Comparison of ENCODE assay signal across 1 cellular context in the genomic region with DNA sequence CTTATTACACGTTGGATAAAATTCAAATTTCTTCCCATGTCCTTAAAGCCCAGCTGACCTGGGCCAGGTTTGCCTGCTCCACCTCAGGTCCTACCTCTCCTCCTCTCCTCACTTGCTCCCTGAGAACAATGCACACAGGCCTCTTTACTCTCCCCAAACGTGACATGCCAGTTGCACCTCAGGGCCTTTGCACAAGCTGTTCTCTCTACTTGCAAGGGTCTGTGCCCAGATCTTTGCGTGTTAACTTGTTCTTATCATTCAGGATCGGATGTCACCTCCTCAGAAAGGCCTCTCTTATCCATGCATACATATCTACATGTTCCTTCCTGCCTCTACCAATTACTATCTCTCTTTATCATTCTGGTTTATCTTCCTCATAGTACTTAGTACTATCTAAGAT.
TF ChIP-seq lines count a peak whose summit lies in the region.

No MANE protein-coding gene starts in this region.

TF ChIP-seq in K562, 482 proteins besides CTCF, POLR2A, EP300 and RAD21:
- 0 out of 2 replicates have a peak, but pooled peaks have one; percentile 23 for TF ChIP-seq CBFA2T3 (IDR thresholded peaks at IDR 0.05)
- no peak for TF ChIP-seq PHF20 (IDR thresholded peaks at IDR 0.05; ENCODE audit: partially characterized antibody)
- TF ChIP-seq, protein P1, sequence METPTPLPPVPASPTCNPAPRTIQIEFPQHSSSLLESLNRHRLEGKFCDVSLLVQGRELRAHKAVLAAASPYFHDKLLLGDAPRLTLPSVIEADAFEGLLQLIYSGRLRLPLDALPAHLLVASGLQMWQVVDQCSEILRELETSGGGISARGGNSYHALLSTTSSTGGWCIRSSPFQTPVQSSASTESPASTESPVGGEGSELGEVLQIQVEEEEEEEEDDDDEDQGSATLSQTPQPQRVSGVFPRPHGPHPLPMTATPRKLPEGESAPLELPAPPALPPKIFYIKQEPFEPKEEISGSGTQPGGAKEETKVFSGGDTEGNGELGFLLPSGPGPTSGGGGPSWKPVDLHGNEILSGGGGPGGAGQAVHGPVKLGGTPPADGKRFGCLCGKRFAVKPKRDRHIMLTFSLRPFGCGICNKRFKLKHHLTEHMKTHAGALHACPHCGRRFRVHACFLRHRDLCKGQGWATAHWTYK (CRISPR knock-in tag; IDR thresholded peaks at IDR 0.05): no peak
- no peak for TF ChIP-seq CTBP1 (IDR thresholded peaks at IDR 0.05; ENCODE audit: borderline replicate concordance)
- TF ChIP-seq PRPF4 (IDR thresholded peaks at IDR 0.05; ENCODE audit: insufficient read depth, low read depth, low read length, poor library complexity, severe bottlenecking): no peak
- TF ChIP-seq BCOR (IDR thresholded peaks at IDR 0.05): peak; percentile 73
- TF ChIP-seq, protein P2, sequence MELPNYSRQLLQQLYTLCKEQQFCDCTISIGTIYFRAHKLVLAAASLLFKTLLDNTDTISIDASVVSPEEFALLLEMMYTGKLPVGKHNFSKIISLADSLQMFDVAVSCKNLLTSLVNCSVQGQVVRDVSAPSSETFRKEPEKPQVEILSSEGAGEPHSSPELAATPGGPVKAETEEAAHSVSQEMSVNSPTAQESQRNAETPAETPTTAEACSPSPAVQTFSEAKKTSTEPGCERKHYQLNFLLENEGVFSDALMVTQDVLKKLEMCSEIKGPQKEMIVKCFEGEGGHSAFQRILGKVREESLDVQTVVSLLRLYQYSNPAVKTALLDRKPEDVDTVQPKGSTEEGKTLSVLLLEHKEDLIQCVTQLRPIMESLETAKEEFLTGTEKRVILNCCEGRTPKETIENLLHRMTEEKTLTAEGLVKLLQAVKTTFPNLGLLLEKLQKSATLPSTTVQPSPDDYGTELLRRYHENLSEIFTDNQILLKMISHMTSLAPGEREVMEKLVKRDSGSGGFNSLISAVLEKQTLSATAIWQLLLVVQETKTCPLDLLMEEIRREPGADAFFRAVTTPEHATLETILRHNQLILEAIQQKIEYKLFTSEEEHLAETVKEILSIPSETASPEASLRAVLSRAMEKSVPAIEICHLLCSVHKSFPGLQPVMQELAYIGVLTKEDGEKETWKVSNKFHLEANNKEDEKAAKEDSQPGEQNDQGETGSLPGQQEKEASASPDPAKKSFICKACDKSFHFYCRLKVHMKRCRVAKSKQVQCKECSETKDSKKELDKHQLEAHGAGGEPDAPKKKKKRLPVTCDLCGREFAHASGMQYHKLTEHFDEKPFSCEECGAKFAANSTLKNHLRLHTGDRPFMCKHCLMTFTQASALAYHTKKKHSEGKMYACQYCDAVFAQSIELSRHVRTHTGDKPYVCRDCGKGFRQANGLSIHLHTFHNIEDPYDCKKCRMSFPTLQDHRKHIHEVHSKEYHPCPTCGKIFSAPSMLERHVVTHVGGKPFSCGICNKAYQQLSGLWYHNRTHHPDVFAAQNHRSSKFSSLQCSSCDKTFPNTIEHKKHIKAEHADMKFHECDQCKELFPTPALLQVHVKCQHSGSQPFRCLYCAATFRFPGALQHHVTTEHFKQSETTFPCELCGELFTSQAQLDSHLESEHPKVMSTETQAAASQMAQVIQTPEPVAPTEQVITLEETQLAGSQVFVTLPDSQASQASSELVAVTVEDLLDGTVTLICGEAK (IDR thresholded peaks at IDR 0.05): no peak
- TF ChIP-seq, protein P2 (CRISPR knock-in tag; IDR thresholded peaks at IDR 0.05): no peak
- no peak for TF ChIP-seq SNRNP70 (optimal IDR thresholded peaks at IDR 0.05; ENCODE audit: low read depth, low read length)
- peak; percentile 52; the same call in 1 of the 2 replicates for TF ChIP-seq ADNP (tag; IDR thresholded peaks at IDR 0.05)
- TF ChIP-seq ZNF274 (IDR thresholded peaks at IDR 0.05; ENCODE audit: borderline replicate concordance, low read depth, low read length): no peak
- no peak for TF ChIP-seq TEAD2 (tag; IDR thresholded peaks at IDR 0.05)
- TF ChIP-seq, protein P3, sequence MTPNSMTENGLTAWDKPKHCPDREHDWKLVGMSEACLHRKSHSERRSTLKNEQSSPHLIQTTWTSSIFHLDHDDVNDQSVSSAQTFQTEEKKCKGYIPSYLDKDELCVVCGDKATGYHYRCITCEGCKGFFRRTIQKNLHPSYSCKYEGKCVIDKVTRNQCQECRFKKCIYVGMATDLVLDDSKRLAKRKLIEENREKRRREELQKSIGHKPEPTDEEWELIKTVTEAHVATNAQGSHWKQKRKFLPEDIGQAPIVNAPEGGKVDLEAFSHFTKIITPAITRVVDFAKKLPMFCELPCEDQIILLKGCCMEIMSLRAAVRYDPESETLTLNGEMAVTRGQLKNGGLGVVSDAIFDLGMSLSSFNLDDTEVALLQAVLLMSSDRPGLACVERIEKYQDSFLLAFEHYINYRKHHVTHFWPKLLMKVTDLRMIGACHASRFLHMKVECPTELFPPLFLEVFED (CRISPR knock-in tag; conservative IDR thresholded peaks at IDR 0.05): no peak
- TF ChIP-seq ZNF583 (CRISPR knock-in tag; IDR thresholded peaks at IDR 0.05): no peak
- TF ChIP-seq POLR2G (IDR thresholded peaks at IDR 0.05; ENCODE audit: low read depth, low read length): no peak
- no peak for TF ChIP-seq FOXK1 (CRISPR knock-in tag; IDR thresholded peaks at IDR 0.05; ENCODE audit: borderline replicate concordance)
- no peak for TF ChIP-seq MYBL2 (IDR thresholded peaks at IDR 0.05; ENCODE audit: low read depth)
- TF ChIP-seq MYBL2 (CRISPR knock-in tag; IDR thresholded peaks at IDR 0.05; ENCODE audit: borderline replicate concordance): no peak
- no peak for TF ChIP-seq NUFIP1 (IDR thresholded peaks at IDR 0.05; ENCODE audit: partially characterized antibody)
- TF ChIP-seq SMARCA5 (IDR thresholded peaks at IDR 0.05): 0 out of 2 replicates have a peak, but pooled peaks have one; percentile 50
- TF ChIP-seq RBM25 (IDR thresholded peaks at IDR 0.05; ENCODE audit: low read depth, low read length, severe bottlenecking): peak; percentile 86
- TF ChIP-seq KLF10 (CRISPR knock-in tag; IDR thresholded peaks at IDR 0.05): no peak
- TF ChIP-seq, protein P4, sequence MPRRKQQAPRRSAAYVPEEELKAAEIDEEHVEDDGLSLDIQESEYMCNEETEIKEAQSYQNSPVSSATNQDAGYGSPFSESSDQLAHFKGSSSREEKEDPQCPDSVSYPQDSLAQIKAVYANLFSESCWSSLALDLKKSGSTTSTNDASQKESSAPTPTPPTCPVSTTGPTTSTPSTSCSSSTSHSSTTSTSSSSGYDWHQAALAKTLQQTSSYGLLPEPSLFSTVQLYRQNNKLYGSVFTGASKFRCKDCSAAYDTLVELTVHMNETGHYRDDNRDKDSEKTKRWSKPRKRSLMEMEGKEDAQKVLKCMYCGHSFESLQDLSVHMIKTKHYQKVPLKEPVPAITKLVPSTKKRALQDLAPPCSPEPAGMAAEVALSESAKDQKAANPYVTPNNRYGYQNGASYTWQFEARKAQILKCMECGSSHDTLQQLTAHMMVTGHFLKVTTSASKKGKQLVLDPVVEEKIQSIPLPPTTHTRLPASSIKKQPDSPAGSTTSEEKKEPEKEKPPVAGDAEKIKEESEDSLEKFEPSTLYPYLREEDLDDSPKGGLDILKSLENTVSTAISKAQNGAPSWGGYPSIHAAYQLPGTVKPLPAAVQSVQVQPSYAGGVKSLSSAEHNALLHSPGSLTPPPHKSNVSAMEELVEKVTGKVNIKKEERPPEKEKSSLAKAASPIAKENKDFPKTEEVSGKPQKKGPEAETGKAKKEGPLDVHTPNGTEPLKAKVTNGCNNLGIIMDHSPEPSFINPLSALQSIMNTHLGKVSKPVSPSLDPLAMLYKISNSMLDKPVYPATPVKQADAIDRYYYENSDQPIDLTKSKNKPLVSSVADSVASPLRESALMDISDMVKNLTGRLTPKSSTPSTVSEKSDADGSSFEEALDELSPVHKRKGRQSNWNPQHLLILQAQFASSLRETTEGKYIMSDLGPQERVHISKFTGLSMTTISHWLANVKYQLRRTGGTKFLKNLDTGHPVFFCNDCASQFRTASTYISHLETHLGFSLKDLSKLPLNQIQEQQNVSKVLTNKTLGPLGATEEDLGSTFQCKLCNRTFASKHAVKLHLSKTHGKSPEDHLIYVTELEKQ (CRISPR knock-in tag; IDR thresholded peaks at IDR 0.05): no peak
- TF ChIP-seq HNRNPK (IDR thresholded peaks at IDR 0.05; ENCODE audit: low read depth, low read length, poor library complexity, severe bottlenecking): no peak
- TF ChIP-seq ZNF707 (CRISPR knock-in tag; conservative IDR thresholded peaks at IDR 0.05): no peak
- TF ChIP-seq, protein P5, sequence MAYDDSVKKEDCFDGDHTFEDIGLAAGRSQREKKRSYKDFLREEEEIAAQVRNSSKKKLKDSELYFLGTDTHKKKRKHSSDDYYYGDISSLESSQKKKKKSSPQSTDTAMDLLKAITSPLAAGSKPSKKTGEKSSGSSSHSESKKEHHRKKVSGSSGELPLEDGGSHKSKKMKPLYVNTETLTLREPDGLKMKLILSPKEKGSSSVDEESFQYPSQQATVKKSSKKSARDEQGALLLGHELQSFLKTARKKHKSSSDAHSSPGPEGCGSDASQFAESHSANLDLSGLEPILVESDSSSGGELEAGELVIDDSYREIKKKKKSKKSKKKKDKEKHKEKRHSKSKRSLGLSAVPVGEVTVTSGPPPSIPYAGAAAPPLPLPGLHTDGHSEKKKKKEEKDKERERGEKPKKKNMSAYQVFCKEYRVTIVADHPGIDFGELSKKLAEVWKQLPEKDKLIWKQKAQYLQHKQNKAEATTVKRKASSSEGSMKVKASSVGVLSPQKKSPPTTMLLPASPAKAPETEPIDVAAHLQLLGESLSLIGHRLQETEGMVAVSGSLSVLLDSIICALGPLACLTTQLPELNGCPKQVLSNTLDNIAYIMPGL (CRISPR knock-in tag; IDR thresholded peaks at IDR 0.05): no peak
- no peak for TF ChIP-seq KAT8 (IDR thresholded peaks at IDR 0.05; ENCODE audit: low read depth)
- no peak for TF ChIP-seq SRF (CRISPR knock-in tag; IDR thresholded peaks at IDR 0.05)
- no peak for TF ChIP-seq KAT7 (CRISPR knock-in tag; IDR thresholded peaks at IDR 0.05; ENCODE audit: borderline replicate concordance)
- TF ChIP-seq, protein P6, sequence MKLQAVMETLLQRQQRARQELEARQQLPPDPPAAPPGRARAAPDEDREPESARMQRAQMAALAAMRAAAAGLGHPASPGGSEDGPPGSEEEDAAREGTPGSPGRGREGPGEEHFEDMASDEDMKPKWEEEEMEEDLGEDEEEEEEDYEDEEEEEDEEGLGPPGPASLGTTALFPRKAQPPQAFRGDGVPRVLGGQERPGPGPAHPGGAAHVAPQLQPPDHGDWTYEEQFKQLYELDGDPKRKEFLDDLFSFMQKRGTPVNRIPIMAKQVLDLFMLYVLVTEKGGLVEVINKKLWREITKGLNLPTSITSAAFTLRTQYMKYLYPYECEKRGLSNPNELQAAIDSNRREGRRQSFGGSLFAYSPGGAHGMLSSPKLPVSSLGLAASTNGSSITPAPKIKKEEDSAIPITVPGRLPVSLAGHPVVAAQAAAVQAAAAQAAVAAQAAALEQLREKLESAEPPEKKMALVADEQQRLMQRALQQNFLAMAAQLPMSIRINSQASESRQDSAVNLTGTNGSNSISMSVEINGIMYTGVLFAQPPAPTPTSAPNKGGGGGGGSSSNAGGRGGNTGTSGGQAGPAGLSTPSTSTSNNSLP (IDR thresholded peaks at IDR 0.05; ENCODE audit: borderline replicate concordance, low read depth, low read length): no peak
- TF ChIP-seq CBX1 (IDR thresholded peaks at IDR 0.05; ENCODE audit: low read depth): peak; percentile 39; the same call in 1 of the 2 replicates
- TF ChIP-seq, protein P7, sequence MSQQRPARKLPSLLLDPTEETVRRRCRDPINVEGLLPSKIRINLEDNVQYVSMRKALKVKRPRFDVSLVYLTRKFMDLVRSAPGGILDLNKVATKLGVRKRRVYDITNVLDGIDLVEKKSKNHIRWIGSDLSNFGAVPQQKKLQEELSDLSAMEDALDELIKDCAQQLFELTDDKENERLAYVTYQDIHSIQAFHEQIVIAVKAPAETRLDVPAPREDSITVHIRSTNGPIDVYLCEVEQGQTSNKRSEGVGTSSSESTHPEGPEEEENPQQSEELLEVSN (IDR thresholded peaks at IDR 0.05; ENCODE audit: borderline replicate concordance in 1 of 2, extremely low read depth in 1 of 2, insufficient read depth in 1 of 2, insufficient read length in 1 of 2, low read depth in 1 of 2, low read length in 1 of 2, poor library complexity in 1 of 2, severe bottlenecking in 1 of 2): no peak
- TF ChIP-seq ZFX (CRISPR knock-in tag; IDR thresholded peaks at IDR 0.05): no peak
- peak; percentile 40 to 56; a peak in 2 of 4 replicates for TF ChIP-seq KDM1A (IDR thresholded peaks at IDR 0.05)
- TF ChIP-seq FOXA3 (CRISPR knock-in tag; conservative IDR thresholded peaks at IDR 0.05 in 1 of 2, IDR thresholded peaks at IDR 0.05 in 1 of 2): no peak
TF ChIP-seq in K562: peak in this region for 7.
